In genomic region chr11:58086528-58086927, GRCh38 we compare ENCODE assay signal across 9 cellular contexts. TPM values are rescaled to one million over a fixed set of nuclear protein-coding genes. Genes with fewer than 3 reads are reported as not detected.
"Had no signal": no experiment of that assay in that cellular context is flagged by ENCODE, and none has a peak within 500 bp of the region (broad histone marks: within the 10 kb centered on the region; RNA-seq: fewer than 3 reads in every experiment).

No MANE protein-coding gene starts in this region.

- DNase-seq: GDM1, GF-D8 had no signal

- FAIRE-seq: G401.6, GM12878, GM12891, GM12892, GM18507, GM19239 had no signal

- ATAC-seq: GM12878 had no signal

- H3K4me3 ChIP-seq: GM12878 had no signal

RNA-seq across cellular contexts. Expression of gene OR9I1, which starts 38.8 kb away (rescaled TPM):
- total RNA-seq: G401, GM12878 had no signal
- polyA plus RNA-seq: GM12878 had no signal

RNA-seq across cellular contexts. Expression of gene OR6Q1, which starts 55.8 kb away (rescaled TPM):
- total RNA-seq: G401, GM12878 had no signal
- polyA plus RNA-seq: GM12878 had no signal
